In genomic region chrX:2632533-2633504, GRCh38 we compare ENCODE assay signal across 14 cellular contexts. TPM values are rescaled to one million over a fixed set of nuclear protein-coding genes. Genes with fewer than 3 reads are reported as not detected.
DNase-seq lines count a peak whose midpoint lies in the region; ATAC-seq lines count a peak whose summit lies in the region.
"Had no signal": no experiment of that assay in that cellular context is flagged by ENCODE, and none has a peak within 500 bp of the region (broad histone marks: within the 10 kb centered on the region; RNA-seq: fewer than 3 reads in every experiment).

No MANE protein-coding gene starts in this region.

- peak overlapping the region; percentile 36 for H3K27ac Mint-ChIP-seq in activated CD4-positive, alpha-beta memory T cell treated with anti-CD3 and anti-CD28 coated beads, Interleukin-2, amount 10 ng/mL, durations not matched to agents 7 days and 5 days
- peak overlapping the region in 7 of 9 donors; percentile 26 to 100 (median 98) for H3K27ac Mint-ChIP-seq in naive thymus-derived CD4-positive, alpha-beta T cell
- H3K27ac Mint-ChIP-seq: activated CD4-positive, alpha-beta T cell treated with anti-CD3 and anti-CD28 coated beads, Interleukin-2, amount 10 ng/mL, durations not matched to agents 24 days and 14 days had no signal

- H3K27me3 Mint-ChIP-seq in activated CD4-positive, alpha-beta memory T cell treated with anti-CD3 and anti-CD28 coated beads, Interleukin-2, amount 10 ng/mL, durations not matched to agents 7 days and 5 days, result no peaks in the 10 kb centered on the region
- no peaks in the 10 kb centered on the region for H3K27me3 Mint-ChIP-seq in naive thymus-derived CD4-positive, alpha-beta T cell
- H3K27me3 Mint-ChIP-seq: activated CD4-positive, alpha-beta T cell treated with anti-CD3 and anti-CD28 coated beads, Interleukin-2, amount 10 ng/mL, durations not matched to agents 24 days and 14 days; T-cell had no signal

- DNase-seq in Caki2 (ENCODE audit: low read depth) (peak; percentile 20), HAP-1 (ENCODE audit: low spot score in 2 of 2) (no peak), GOT3 (lab: John Stamatoyannopoulos, UW) (no peak)
- no peak for DNase-seq in activated CD4-positive, alpha-beta memory T cell treated with anti-CD3 and anti-CD28 coated beads, Interleukin-2, amount 10 ng/mL, durations not matched to agents 7 days and 5 days
- DNase-seq in naive thymus-derived CD4-positive, alpha-beta T cell, result peak in 1 of 9 donors; percentile 26
- DNase-seq in stimulated activated CD4-positive, alpha-beta T cell treated with anti-CD3 and anti-CD28 coated beads, Interleukin-2, amount 100 ng/mL, for 24 hours, result no peak
- DNase-seq: activated CD4-positive, alpha-beta T cell treated with anti-CD3 and anti-CD28 coated beads, Interleukin-2, amount 10 ng/mL, durations not matched to agents 24 days and 14 days; activated gamma-delta T cell treated with Interleukin-2 at 50 U/mL for 16 hours; NCI-H2171 treated with DMSO at 0.1 percent for 48 hours; psoas muscle; stimulated activated CD4-positive, alpha-beta T cell treated with anti-CD3 and anti-CD28 coated beads, Interleukin-2, amount 100 ng/mL, for 48 hours; stomach; T-cell had no signal

- H3K9me3 Mint-ChIP-seq in activated CD4-positive, alpha-beta memory T cell treated with anti-CD3 and anti-CD28 coated beads, Interleukin-2, amount 10 ng/mL, durations not matched to agents 7 days and 5 days, result peaks cover 44% of the 10 kb centered on the region
- peaks cover 25 to 51% (median 40%) of the 10 kb centered on the region in 11 donors for H3K9me3 Mint-ChIP-seq in naive thymus-derived CD4-positive, alpha-beta T cell

- in situ Hi-C loops in Caki2 (cut with HindIII; ENCODE audit: low pct_unique_long_range_greater_than_20kb, low sequenced_read_pairs) (no loop called here), HAP-1 (cut with MboI; ENCODE audit: low sequenced_read_pairs) (no loop called here)

- CTCF ChIA-PET in activated CD4-positive, alpha-beta memory T cell treated with anti-CD3 and anti-CD28 coated beads, Interleukin-2, amount 10 ng/mL, durations not matched to agents 7 days and 5 days (lab: Charles Lee), result no interaction called here
- CTCF ChIA-PET in naive thymus-derived CD4-positive, alpha-beta T cell (lab: Charles Lee), result no interaction called here

- no peak overlapping the region for H3K4me3 Mint-ChIP-seq in activated CD4-positive, alpha-beta memory T cell treated with anti-CD3 and anti-CD28 coated beads, Interleukin-2, amount 10 ng/mL, durations not matched to agents 7 days and 5 days
- H3K4me3 Mint-ChIP-seq in naive thymus-derived CD4-positive, alpha-beta T cell, result peak overlapping the region in 4 of 10 donors; percentile 22 to 75 (median 62)
- H3K4me3 Mint-ChIP-seq: activated CD4-positive, alpha-beta T cell treated with anti-CD3 and anti-CD28 coated beads, Interleukin-2, amount 10 ng/mL, durations not matched to agents 24 days and 14 days had no signal

- H3K9me3 ChIP-seq in naive thymus-derived CD4-positive, alpha-beta T cell (ENCODE audit: control insufficient read depth in 2 of 3, low read length in 3 of 3), result peaks cover 12 to 20% (median 18%) of the 10 kb centered on the region in 3 experiments
- H3K9me3 ChIP-seq in HAP-1, result no peaks in the 10 kb centered on the region

- POLR2A ChIA-PET in activated CD4-positive, alpha-beta memory T cell treated with anti-CD3 and anti-CD28 coated beads, Interleukin-2, amount 10 ng/mL, durations not matched to agents 7 days and 5 days (lab: Charles Lee), result no interaction called here
- POLR2A ChIA-PET in naive thymus-derived CD4-positive, alpha-beta T cell (lab: Charles Lee), result no interaction called here

- ATAC-seq in HG02884 (IDR thresholded peaks at IDR 0.05; ENCODE audit: unreplicated experiment), result peak; percentile 46
- no peak for ATAC-seq in naive thymus-derived CD4-positive, alpha-beta T cell
- ATAC-seq: psoas muscle, T-cell had no signal

- intact Hi-C loops in naive thymus-derived CD4-positive, alpha-beta T cell (cut with micrococcal nuclease), result no loop called here

- no peaks in the 10 kb centered on the region for H3K36me3 ChIP-seq in naive thymus-derived CD4-positive, alpha-beta T cell (ENCODE audit: control insufficient read depth in 2 of 3, insufficient read depth in 3 of 3, low read length in 3 of 3)
- H3K36me3 ChIP-seq in HAP-1 (replicated peaks), result peaks cover 11% of the 10 kb centered on the region

- no peaks in the 10 kb centered on the region for H3K27me3 ChIP-seq in naive thymus-derived CD4-positive, alpha-beta T cell (ENCODE audit: control insufficient read depth in 2 of 2, insufficient read depth in 2 of 2, low read length in 2 of 2)
- H3K27me3 ChIP-seq in HAP-1 (ENCODE audit: low read depth), result no peaks in the 10 kb centered on the region
- H3K27me3 ChIP-seq: stomach had no signal

- peaks cover 16% of the 10 kb centered on the region in 2 donors for H3K4me1 ChIP-seq in naive thymus-derived CD4-positive, alpha-beta T cell (ENCODE audit: control insufficient read depth in 2 of 2, insufficient read depth in 2 of 2, low read length in 2 of 2)
- H3K4me1 ChIP-seq in HAP-1, result no peaks in the 10 kb centered on the region
- H3K4me1 ChIP-seq: psoas muscle, stomach had no signal

- H3K36me3 Mint-ChIP-seq in activated CD4-positive, alpha-beta memory T cell treated with anti-CD3 and anti-CD28 coated beads, Interleukin-2, amount 10 ng/mL, durations not matched to agents 7 days and 5 days (ENCODE audit: low read depth), result peaks cover 65% of the 10 kb centered on the region
- peaks cover 30 to 58% (median 55%) of the 10 kb centered on the region in 5 donors for H3K36me3 Mint-ChIP-seq in naive thymus-derived CD4-positive, alpha-beta T cell

- H3K27ac ChIP-seq in naive thymus-derived CD4-positive, alpha-beta T cell (ENCODE audit: low read depth, low read length), result no peak overlapping the region
- H3K27ac ChIP-seq: psoas muscle had no signal

- H3K4me1 Mint-ChIP-seq in activated CD4-positive, alpha-beta memory T cell treated with anti-CD3 and anti-CD28 coated beads, Interleukin-2, amount 10 ng/mL, durations not matched to agents 7 days and 5 days, result peaks cover 48% of the 10 kb centered on the region
- peaks cover 16 to 50% (median 46%) of the 10 kb centered on the region in 7 donors for H3K4me1 Mint-ChIP-seq in naive thymus-derived CD4-positive, alpha-beta T cell

- H3K4me3 ChIP-seq in naive thymus-derived CD4-positive, alpha-beta T cell (ENCODE audit: low read length), result no peak overlapping the region
- H3K4me3 ChIP-seq in HAP-1, result no peak overlapping the region
- H3K4me3 ChIP-seq: psoas muscle, stomach had no signal

RNA-seq across cellular contexts. Expression of gene CD99, which starts 58.3 kb away (rescaled TPM):
- total RNA-seq in Caki2 (2014; rRNA removed; shearing (Covaris generic); ENCODE audit: low replicate concordance), result 156 and 200 TPM in 2 replicates
- 100 to 1,000 TPM; 389 to 410 TPM for total RNA-seq in activated CD4-positive, alpha-beta memory T cell treated with anti-CD3 and anti-CD28 coated beads, Interleukin-2, amount 10 ng/mL, durations not matched to agents 7 days and 5 days
- total RNA-seq in naive thymus-derived CD4-positive, alpha-beta T cell, result 100 to 1,000 TPM; 112 to 293 (median 181) TPM
- 100 to 1,000 TPM; 151 to 153 TPM for polyA plus RNA-seq in naive thymus-derived CD4-positive, alpha-beta T cell
